Comparison of ENCODE assay signal across 8 cellular contexts in genomic region chr14:34043627-34044372, GRCh38.
DNase-seq lines count a peak whose midpoint lies in the region; ATAC-seq, FAIRE-seq and TF ChIP-seq lines count a peak whose summit lies in the region.

No MANE protein-coding gene starts in this region.

- H3K4me1 ChIP-seq in effector memory CD4-positive, alpha-beta T cell (ENCODE audit: control insufficient read depth, insufficient read depth, low read length, poor library complexity, severe bottlenecking), result peaks cover 15% of the 10 kb centered on the region

- H3K36me3 ChIP-seq in effector memory CD4-positive, alpha-beta T cell (ENCODE audit: control insufficient read depth, insufficient read depth, low read length), result no peaks in the 10 kb centered on the region

- DNase-seq in T-helper 22 cell (ENCODE audit: low read depth) (peak; percentile 42), amniotic stem cell (lab: John Stamatoyannopoulos, UW) (no peak), D341Med (ENCODE audit: low spot score) (no peak), D721Med (ENCODE audit: insufficient read length, low spot score) (no peak)
- DNase-seq in effector memory CD4-positive, alpha-beta T cell, result peak; percentile 42 to 51 (median 46)
- DNase-seq in stimulated activated CD8-positive, alpha-beta memory T cell treated with anti-CD3 and anti-CD28 coated beads, Interleukin-15, amount 100 ng/mL, for 24 hours (ENCODE audit: low read depth), result peak; percentile 8

- H3K9me3 ChIP-seq in effector memory CD4-positive, alpha-beta T cell (ENCODE audit: control insufficient read depth, low read length), result no peaks in the 10 kb centered on the region

- FAIRE-seq in D721Med (lab: Jason Lieb, UNC), result no peak

- H3K27me3 ChIP-seq in effector memory CD4-positive, alpha-beta T cell (replicated peaks; ENCODE audit: control insufficient read depth, insufficient read depth, low read length, poor library complexity, severe bottlenecking), result no peaks in the 10 kb centered on the region

- no peak for TF ChIP-seq CTCF in D721Med (IDR thresholded peaks at IDR 0.05; ENCODE audit: insufficient read depth, missing control alignments)

- no peak overlapping the region for H3K4me3 ChIP-seq in effector memory CD4-positive, alpha-beta T cell (ENCODE audit: insufficient read depth, low read depth, low read length, poor library complexity, severe bottlenecking)

- peak; percentile 93 for ATAC-seq in GM18909 (IDR thresholded peaks at IDR 0.05; ENCODE audit: poor library complexity, unreplicated experiment)
- peak; percentile 75 for ATAC-seq in HG03025 (IDR thresholded peaks at IDR 0.05; ENCODE audit: low FRiP score, unreplicated experiment)

- H3K27ac ChIP-seq in effector memory CD4-positive, alpha-beta T cell (ENCODE audit: insufficient read depth, low read length, poor library complexity, severe bottlenecking), result peak overlapping the region; percentile 7

Comparison
In these comparisons a context has a peak if more than half of its experiments do, and no peak if none do; other contexts are left out.
1. DNase-seq: peak in T-helper 22 cell (single experiment), effector memory CD4-positive, alpha-beta T cell (3 of 3) and stimulated activated CD8-positive, alpha-beta memory T cell treated with anti-CD3 and anti-CD28 coated beads, Interleukin-15, amount 100 ng/mL, for 24 hours (single experiment); none in amniotic stem cell (single experiment), D341Med (single experiment) and D721Med (single experiment).